In genomic region chr2:217864960-217865359, GRCh38 we compare ENCODE assay signal across 14 cellular contexts.
A peak's percentile ranks its signal among the peaks of the same experiment; 100 is the strongest.
DNase-seq lines count a peak whose midpoint lies in the region; ATAC-seq and TF ChIP-seq lines count a peak whose summit lies in the region.
"Had no signal": no experiment of that assay in that cellular context is flagged by ENCODE, and none has a peak within 500 bp of the region (broad histone marks: within the 10 kb centered on the region; RNA-seq: fewer than 3 reads in every experiment).

No MANE protein-coding gene starts in this region.

- intact Hi-C loops in left ventricle myocardium inferior (cut with micrococcal nuclease) = no loop called here
- intact Hi-C loops in Right ventricle myocardium inferior (cut with DNase I) = no loop called here
- intact Hi-C loops in vagina (cut with DNase I) = no loop called here
- intact Hi-C loops in activated T-helper 2 cell treated with anti-CD3 and anti-CD28 coated beads, Interferon-gamma antibody, Interleukin-2, Interleukin-4, amounts not matched to agents 10 μg/mL and 5 μg/mL and 100 μg/mL, durations not matched to agents 14 hours and 24 hours and 36 hours (cut with micrococcal nuclease) = no loop called here
- intact Hi-C loops in dorsolateral prefrontal cortex (cut with DNase I) = no loop called here

- H3K36me3 Mint-ChIP-seq in effector memory CD8-positive, alpha-beta T cell (ENCODE audit: insufficient read depth) = no peaks in the 10 kb centered on the region
- no peaks in the 10 kb centered on the region for H3K36me3 Mint-ChIP-seq in activated T-helper 2 cell treated with anti-CD3 and anti-CD28 coated beads, Interferon-gamma antibody, Interleukin-2, Interleukin-4, amounts not matched to agents 10 μg/mL and 5 μg/mL and 100 μg/mL, durations not matched to agents 14 hours and 24 hours and 36 hours (ENCODE audit: low read depth)
- H3K36me3 Mint-ChIP-seq: neural progenitor cell had no signal

- ATAC-seq in Right ventricle myocardium inferior (no peak), HG02973 (IDR thresholded peaks at IDR 0.05; ENCODE audit: unreplicated experiment) (peak; percentile 69)
- ATAC-seq in effector memory CD8-positive, alpha-beta T cell (replicated peaks) = peak; percentile 26

- H3K27me3 ChIP-seq in left ventricle myocardium inferior (ENCODE audit: low read depth) = no peaks in the 10 kb centered on the region
- no peaks in the 10 kb centered on the region for H3K27me3 ChIP-seq in vagina
- H3K27me3 ChIP-seq in dorsolateral prefrontal cortex = no peaks in the 10 kb centered on the region
- H3K27me3 ChIP-seq: thyroid gland had no signal

- no peak overlapping the region for H3K4me3 Mint-ChIP-seq in effector memory CD8-positive, alpha-beta T cell
- no peak overlapping the region for H3K4me3 Mint-ChIP-seq in activated T-helper 2 cell treated with anti-CD3 and anti-CD28 coated beads, Interferon-gamma antibody, Interleukin-2, Interleukin-4, amounts not matched to agents 10 μg/mL and 5 μg/mL and 100 μg/mL, durations not matched to agents 14 hours and 24 hours and 36 hours (ENCODE audit: low read depth)
- H3K4me3 Mint-ChIP-seq: neural progenitor cell had no signal

- H3K36me3 ChIP-seq in left ventricle myocardium inferior = peaks cover 97% of the 10 kb centered on the region
- peaks cover 0 to 24% of the 10 kb centered on the region in 2 donors for H3K36me3 ChIP-seq in vagina
- H3K36me3 ChIP-seq: neural progenitor cell had no signal

- H3K4me1 Mint-ChIP-seq in effector memory CD8-positive, alpha-beta T cell (ENCODE audit: low read depth in 2 of 2) = no peaks in the 10 kb centered on the region
- no peaks in the 10 kb centered on the region for H3K4me1 Mint-ChIP-seq in activated T-helper 2 cell treated with anti-CD3 and anti-CD28 coated beads, Interferon-gamma antibody, Interleukin-2, Interleukin-4, amounts not matched to agents 10 μg/mL and 5 μg/mL and 100 μg/mL, durations not matched to agents 14 hours and 24 hours and 36 hours (ENCODE audit: low read depth)

- no peaks in the 10 kb centered on the region for H3K9me3 Mint-ChIP-seq in effector memory CD8-positive, alpha-beta T cell
- no peaks in the 10 kb centered on the region for H3K9me3 Mint-ChIP-seq in activated T-helper 2 cell treated with anti-CD3 and anti-CD28 coated beads, Interferon-gamma antibody, Interleukin-2, Interleukin-4, amounts not matched to agents 10 μg/mL and 5 μg/mL and 100 μg/mL, durations not matched to agents 14 hours and 24 hours and 36 hours
- H3K9me3 Mint-ChIP-seq: neural progenitor cell had no signal

- DNase-seq in left ventricle myocardium inferior = no peak
- no peak for DNase-seq in Right ventricle myocardium inferior (ENCODE audit: missing footprints)
- no peak for DNase-seq in effector memory CD8-positive, alpha-beta T cell
- DNase-seq in vagina (ENCODE audit: extremely low spot score in 2 of 2) = no peak
- no peak for DNase-seq in activated T-helper 2 cell treated with anti-CD3 and anti-CD28 coated beads, Interferon-gamma antibody, Interleukin-2, Interleukin-4, amounts not matched to agents 10 μg/mL and 5 μg/mL and 100 μg/mL, durations not matched to agents 14 hours and 24 hours and 36 hours (ENCODE audit: low spot score)
- no peak for DNase-seq in islet precursor cell
- no peak for DNase-seq in dorsolateral prefrontal cortex
- DNase-seq: ACHN; activated CD4-positive, alpha-beta T cell treated with anti-CD3 and anti-CD28 coated beads for 1 hour; SHP77 treated with DMSO at 0.1 percent for 48 hours; stimulated activated CD4-positive, alpha-beta T cell treated with anti-CD3 and anti-CD28 coated beads, Interleukin-2, amount 100 ng/mL, for 24 hours; thyroid gland had no signal

- TF ChIP-seq CTCF in left ventricle myocardium inferior (IDR thresholded peaks at IDR 0.05; ENCODE audit: borderline replicate concordance) (no peak), vagina (IDR thresholded peaks at IDR 0.05) (no peak), dorsolateral prefrontal cortex (IDR thresholded peaks at IDR 0.05 in 54 of 56, conservative IDR thresholded peaks at IDR 0.05 in 2 of 56; ENCODE audit: low read depth in 1 of 56, partially characterized antibody in 56 of 56) (no peak)

- H3K27ac ChIP-seq in left ventricle myocardium inferior (replicated peaks) (peak overlapping the region; percentile 14), vagina (peak overlapping the region; percentile 51), dorsolateral prefrontal cortex (no peak overlapping the region)
- H3K27ac ChIP-seq: neural progenitor cell, thyroid gland had no signal

- H3K9me3 ChIP-seq in left ventricle myocardium inferior (replicated peaks) (no peaks in the 10 kb centered on the region), vagina (no peaks in the 10 kb centered on the region)
- H3K9me3 ChIP-seq: thyroid gland had no signal

- H3K4me3 ChIP-seq in left ventricle myocardium inferior (no peak overlapping the region), vagina (no peak overlapping the region), dorsolateral prefrontal cortex (no peak overlapping the region)
- H3K4me3 ChIP-seq: neural progenitor cell, thyroid gland had no signal

- peaks cover 17 to 38% of the 10 kb centered on the region in 2 donors for H3K27me3 Mint-ChIP-seq in effector memory CD8-positive, alpha-beta T cell
- H3K27me3 Mint-ChIP-seq in activated T-helper 2 cell treated with anti-CD3 and anti-CD28 coated beads, Interferon-gamma antibody, Interleukin-2, Interleukin-4, amounts not matched to agents 10 μg/mL and 5 μg/mL and 100 μg/mL, durations not matched to agents 14 hours and 24 hours and 36 hours (ENCODE audit: low read depth) = peaks cover 1% of the 10 kb centered on the region

- TF ChIP-seq POLR2A in vagina (IDR thresholded peaks at IDR 0.05) = no peak

- H3K27ac Mint-ChIP-seq in effector memory CD8-positive, alpha-beta T cell = no peak overlapping the region
- H3K27ac Mint-ChIP-seq in activated T-helper 2 cell treated with anti-CD3 and anti-CD28 coated beads, Interferon-gamma antibody, Interleukin-2, Interleukin-4, amounts not matched to agents 10 μg/mL and 5 μg/mL and 100 μg/mL, durations not matched to agents 14 hours and 24 hours and 36 hours = no peak overlapping the region
- H3K27ac Mint-ChIP-seq: neural progenitor cell had no signal

- H3K4me1 ChIP-seq in left ventricle myocardium inferior = peaks cover 93% of the 10 kb centered on the region
- H3K4me1 ChIP-seq in vagina = peaks cover 57% of the 10 kb centered on the region

Comparison
In these comparisons a context has a peak if more than half of its experiments do, and no peak if none do; other contexts are left out.
1. H3K27ac ChIP-seq: peak in left ventricle myocardium inferior (single experiment) and vagina (single experiment); none in dorsolateral prefrontal cortex (0 of 59).